15 cellular contexts compared by ENCODE assay signal in the genomic region with DNA sequence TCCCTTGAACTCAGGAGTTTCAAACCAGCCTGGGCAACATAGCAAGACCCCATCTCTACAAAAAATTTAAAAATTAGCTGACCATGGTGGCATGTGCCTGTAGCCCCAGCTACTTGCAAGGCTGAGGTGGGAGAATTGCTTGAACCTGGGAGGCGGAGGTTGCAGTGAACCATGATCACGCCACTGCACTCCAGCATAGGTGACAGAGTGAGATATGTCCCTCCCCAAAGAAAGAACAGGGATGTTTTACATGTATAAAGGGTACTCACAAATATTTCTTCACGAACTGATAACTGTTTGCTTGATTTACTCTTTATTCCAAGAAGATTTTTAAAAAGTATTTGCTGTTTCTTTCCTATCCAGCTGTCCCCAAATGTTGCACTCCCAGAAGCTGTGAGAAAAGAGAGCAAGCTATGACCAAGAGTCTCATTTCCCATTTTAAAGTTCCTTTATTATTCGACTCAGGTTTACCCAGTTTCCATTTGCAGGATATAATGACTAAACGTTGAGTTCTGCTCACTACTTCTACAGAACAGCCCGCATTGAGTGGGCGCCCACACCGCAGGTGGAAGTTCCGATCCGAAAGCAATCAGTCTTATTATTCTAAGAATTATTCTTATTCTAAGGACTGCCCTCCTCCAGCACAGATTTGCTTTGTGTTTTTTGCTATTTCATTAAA.
DNase-seq lines count a peak whose midpoint lies in the region; ATAC-seq and TF ChIP-seq lines count a peak whose summit lies in the region.
"Had no signal": no experiment of that assay in that cellular context is flagged by ENCODE, and none has a peak within 500 bp of the region (broad histone marks: within the 10 kb centered on the region; RNA-seq: fewer than 3 reads in every experiment).

No MANE protein-coding gene starts in this region.

- H3K27me3 Mint-ChIP-seq in natural killer cell (ENCODE audit: low read depth in 2 of 2) (no peaks in the 10 kb centered on the region), type B pancreatic cell (no peaks in the 10 kb centered on the region)
- no peaks in the 10 kb centered on the region for H3K27me3 Mint-ChIP-seq in natural killer cell treated with Interleukin-12 subunit alpha and Interleukin-12 subunit beta and Interleukin-15 and Interleukin-18, amount 100 ng/mL, for 72 hours

- H3K4me3 Mint-ChIP-seq in natural killer cell: no peak overlapping the region
- no peak overlapping the region for H3K4me3 Mint-ChIP-seq in natural killer cell treated with Interleukin-12 subunit alpha and Interleukin-12 subunit beta and Interleukin-15 and Interleukin-18, amount 100 ng/mL, for 72 hours
- no peak overlapping the region for H3K4me3 Mint-ChIP-seq in type B pancreatic cell
- H3K4me3 Mint-ChIP-seq: WTC11 had no signal

- H3K27ac Mint-ChIP-seq in natural killer cell (peak overlapping the region; percentile 51 to 64), type B pancreatic cell (no peak overlapping the region)
- H3K27ac Mint-ChIP-seq in natural killer cell treated with Interleukin-12 subunit alpha and Interleukin-12 subunit beta and Interleukin-15 and Interleukin-18, amount 100 ng/mL, for 72 hours: no peak overlapping the region
- H3K27ac Mint-ChIP-seq: WTC11 had no signal

- peaks cover 7% of the 10 kb centered on the region for H3K36me3 ChIP-seq in upper lobe of right lung

- peaks cover 6% of the 10 kb centered on the region for H3K36me3 Mint-ChIP-seq in natural killer cell
- peaks cover 12% of the 10 kb centered on the region for H3K36me3 Mint-ChIP-seq in natural killer cell treated with Interleukin-12 subunit alpha and Interleukin-12 subunit beta and Interleukin-15 and Interleukin-18, amount 100 ng/mL, for 72 hours
- no peaks in the 10 kb centered on the region for H3K36me3 Mint-ChIP-seq in type B pancreatic cell
- H3K36me3 Mint-ChIP-seq: WTC11 had no signal

- no peaks in the 10 kb centered on the region for H3K27me3 ChIP-seq in upper lobe of right lung

- ATAC-seq in natural killer cell (no peak), GM21737 (IDR thresholded peaks at IDR 0.05; ENCODE audit: unreplicated experiment) (peak; percentile 61), HG03520 (IDR thresholded peaks at IDR 0.05; ENCODE audit: unreplicated experiment) (peak; percentile 84), upper lobe of right lung (peak; percentile 50), GM18520 (IDR thresholded peaks at IDR 0.05; ENCODE audit: unreplicated experiment) (no peak)
- ATAC-seq in natural killer cell treated with Interleukin-12 subunit alpha and Interleukin-12 subunit beta and Interleukin-15 and Interleukin-18, amount 100 ng/mL, for 72 hours: no peak
- ATAC-seq: activated naive CD4-positive, alpha-beta T cell treated with anti-CD3 and anti-CD28 coated beads, Interleukin-2, amount 50 U/mL, for 72 hours; WTC11 had no signal

- DNase-seq in natural killer cell (no peak), upper lobe of right lung (no peak), GM19238 (ENCODE audit: insufficient read length, low spot score) (no peak), type B pancreatic cell (ENCODE audit: extremely low spot score, unreplicated experiment) (no peak)
- no peak for DNase-seq in natural killer cell treated with Interleukin-12 subunit alpha and Interleukin-12 subunit beta and Interleukin-15 and Interleukin-18, amount 100 ng/mL, for 72 hours (ENCODE audit: low spot score)
- DNase-seq: dermis blood vessel endothelial cell, Kasumi-1, mesenchymal stem cell, retina, trophoblast cell had no signal

- no peaks in the 10 kb centered on the region for H3K9me3 ChIP-seq in upper lobe of right lung

- intact Hi-C loops in natural killer cell (cut with micrococcal nuclease) (no loop called here), upper lobe of right lung (cut with DNase I) (no loop called here)

- H3K4me1 ChIP-seq in upper lobe of right lung: no peaks in the 10 kb centered on the region

- TF ChIP-seq CTCF in natural killer cell (IDR thresholded peaks at IDR 0.05) (no peak), upper lobe of right lung (IDR thresholded peaks at IDR 0.05) (no peak), type B pancreatic cell (conservative IDR thresholded peaks at IDR 0.05) (no peak)

- H3K9me3 Mint-ChIP-seq in natural killer cell (no peaks in the 10 kb centered on the region), type B pancreatic cell (no peaks in the 10 kb centered on the region)
- no peaks in the 10 kb centered on the region for H3K9me3 Mint-ChIP-seq in natural killer cell treated with Interleukin-12 subunit alpha and Interleukin-12 subunit beta and Interleukin-15 and Interleukin-18, amount 100 ng/mL, for 72 hours
- H3K9me3 Mint-ChIP-seq: activated naive CD4-positive, alpha-beta T cell treated with anti-CD3 and anti-CD28 coated beads, Interleukin-2, amount 50 U/mL, for 72 hours; WTC11 had no signal

- no peak overlapping the region for H3K4me3 ChIP-seq in upper lobe of right lung

- H3K27ac ChIP-seq in upper lobe of right lung: no peak overlapping the region

- H3K4me1 Mint-ChIP-seq in natural killer cell: peaks cover 22 to 24% of the 10 kb centered on the region in 2 donors
- peaks cover 19 to 23% of the 10 kb centered on the region in 2 donors for H3K4me1 Mint-ChIP-seq in natural killer cell treated with Interleukin-12 subunit alpha and Interleukin-12 subunit beta and Interleukin-15 and Interleukin-18, amount 100 ng/mL, for 72 hours (ENCODE audit: low read depth in 2 of 2)
- peaks cover 8% of the 10 kb centered on the region for H3K4me1 Mint-ChIP-seq in type B pancreatic cell (ENCODE audit: unreplicated experiment)

Comparison
In these comparisons a context has a peak if more than half of its experiments do, and no peak if none do; other contexts are left out.
1. H3K27ac Mint-ChIP-seq: peak in natural killer cell (2 of 2); none in natural killer cell treated with Interleukin-12 subunit alpha and Interleukin-12 subunit beta and Interleukin-15 and Interleukin-18, amount 100 ng/mL, for 72 hours (0 of 2) and type B pancreatic cell (single experiment).
2. ATAC-seq: peak in GM21737 (single experiment), HG03520 (single experiment) and upper lobe of right lung (single experiment); none in natural killer cell (0 of 3), natural killer cell treated with Interleukin-12 subunit alpha and Interleukin-12 subunit beta and Interleukin-15 and Interleukin-18, amount 100 ng/mL, for 72 hours (0 of 2) and GM18520 (single experiment).